Comparison of ENCODE assay signal across 1 cellular context in genomic region chr2:219003267-219003634, GRCh38.
TF ChIP-seq lines count a peak whose summit lies in the region.

No MANE protein-coding gene starts in this region.

TF ChIP-seq in SK-N-SH, 30 proteins besides CTCF, POLR2A, EP300 and RAD21 (continued from another document):
- TF ChIP-seq ZBTB33 (IDR thresholded peaks at IDR 0.05; ENCODE audit: borderline replicate concordance, low read depth) (no peak), FOXM1 (IDR thresholded peaks at IDR 0.05; ENCODE audit: low read depth) (no peak)
